Comparison of ENCODE assay signal across 8 cellular contexts in genomic region chr1:193211539-193211938, GRCh38. TPM values are rescaled to one million over a fixed set of nuclear protein-coding genes. Genes with fewer than 3 reads are reported as not detected.
DNase-seq lines count a peak whose midpoint lies in the region; ATAC-seq, FAIRE-seq and TF ChIP-seq lines count a peak whose summit lies in the region.

No MANE protein-coding gene starts in this region.

- H3K4me3 ChIP-seq in transverse colon = no peak overlapping the region

- TF ChIP-seq EP300 in transverse colon (IDR thresholded peaks at IDR 0.05; ENCODE audit: low read depth) = no peak

- intact Hi-C loops in transverse colon (cut with DNase I; ENCODE audit: low total_unique reads) = no loop called here

- FAIRE-seq in RCC 7860 (lab: Jason Lieb, UNC) = peak; percentile 61

- 44 to 58% methylated on average over 1 of the region's 1 CpG for WGBS in transverse colon (ENCODE audit: low coverage in 1 of 2), 2 donors

- peak; percentile 71 for ATAC-seq in GM18519 (IDR thresholded peaks at IDR 0.05; ENCODE audit: low FRiP score, unreplicated experiment)
- peak; percentile 73 for ATAC-seq in HG02759 (IDR thresholded peaks at IDR 0.05; ENCODE audit: unreplicated experiment)
- ATAC-seq in naive thymus-derived CD8-positive, alpha-beta T cell = no peak

- H3K4me3 Mint-ChIP-seq in mesothelial cell of epicardium = no peak overlapping the region
- H3K4me3 Mint-ChIP-seq in naive thymus-derived CD8-positive, alpha-beta T cell = no peak overlapping the region

- peaks cover 56% of the 10 kb centered on the region for H3K9me3 Mint-ChIP-seq in mesothelial cell of epicardium
- peaks cover under 1 to 21% (median 4%) of the 10 kb centered on the region in 9 donors for H3K9me3 Mint-ChIP-seq in naive thymus-derived CD8-positive, alpha-beta T cell

- peaks cover 79% of the 10 kb centered on the region for H3K36me3 Mint-ChIP-seq in mesothelial cell of epicardium
- H3K36me3 Mint-ChIP-seq in naive thymus-derived CD8-positive, alpha-beta T cell = peaks cover 40 to 87% (median 79%) of the 10 kb centered on the region in 3 donors

- POLR2A ChIA-PET in naive thymus-derived CD8-positive, alpha-beta T cell (lab: Charles Lee) = no interaction called here

- peaks cover 0 to 7% (median 0%) of the 10 kb centered on the region in 4 donors for H3K4me1 ChIP-seq in transverse colon

- no peak overlapping the region for H3K27ac ChIP-seq in transverse colon

- in situ Hi-C loops in transverse colon (cut with MboI; ENCODE audit: low pct_ligation_motif_present in 1 of 4, low pct_unique_long_range_greater_than_20kb in 1 of 4, low sequenced_read_pairs in 3 of 4) = no loop called here

- TF ChIP-seq CTCF in mesothelial cell of epicardium (IDR thresholded peaks at IDR 0.05; ENCODE audit: unreplicated experiment) (no peak), transverse colon (IDR thresholded peaks at IDR 0.05) (no peak)

- H3K4me1 Mint-ChIP-seq in mesothelial cell of epicardium = no peaks in the 10 kb centered on the region
- H3K4me1 Mint-ChIP-seq in naive thymus-derived CD8-positive, alpha-beta T cell = peaks cover 14 to 29% (median 26%) of the 10 kb centered on the region in 4 donors

- peaks cover 3 to 8% of the 10 kb centered on the region in 2 donors for H3K9me3 ChIP-seq in transverse colon

- peak; percentile 62 for DNase-seq in RCC 7860 (ENCODE audit: low spot score)
- no peak for DNase-seq in mesothelial cell of epicardium (ENCODE audit: low spot score in 2 of 2, unreplicated experiment in 2 of 2)
- no peak for DNase-seq in effector CD4-positive, alpha-beta T cell
- DNase-seq in naive thymus-derived CD8-positive, alpha-beta T cell = no peak
- no peak for DNase-seq in transverse colon
- DNase-seq in stimulated activated CD4-positive, alpha-beta T cell treated with anti-CD3 and anti-CD28 coated beads, Interleukin-2, amount 100 ng/mL, for 48 hours = no peak

- peaks cover 0 to 21% (median 0%) of the 10 kb centered on the region in 4 donors for H3K36me3 ChIP-seq in transverse colon

- TF ChIP-seq POLR2A in transverse colon (IDR thresholded peaks at IDR 0.05) = no peak

- H3K27me3 ChIP-seq in transverse colon = no peaks in the 10 kb centered on the region

- peak overlapping the region; percentile 63 for H3K27ac Mint-ChIP-seq in mesothelial cell of epicardium
- no peak overlapping the region for H3K27ac Mint-ChIP-seq in naive thymus-derived CD8-positive, alpha-beta T cell

- no peaks in the 10 kb centered on the region for H3K27me3 Mint-ChIP-seq in mesothelial cell of epicardium (ENCODE audit: low read depth)
- no peaks in the 10 kb centered on the region for H3K27me3 Mint-ChIP-seq in naive thymus-derived CD8-positive, alpha-beta T cell

RNA-seq across cellular contexts. Expression of gene B3GALT2, which starts 25.1 kb away (rescaled TPM):
- total RNA-seq in mesothelial cell of epicardium (5.4 to 5.8 TPM (median 5.7 TPM) in 3 replicates), transverse colon (under 1 TPM in 3 of 4 donors, not detected in 1; 0.20 to 0.82 (median 0.64) TPM)
- total RNA-seq in naive thymus-derived CD8-positive, alpha-beta T cell = under 1 TPM; 0.62 to 0.93 TPM
- polyA plus RNA-seq in naive thymus-derived CD8-positive, alpha-beta T cell = under 1 TPM in 1 of 3 donors, not detected in 2; 0.07 TPM

Comparison
In these comparisons a context has a peak if more than half of its experiments do, and no peak if none do; other contexts are left out.
1. ATAC-seq: peak in GM18519 (single experiment) and HG02759 (single experiment); none in naive thymus-derived CD8-positive, alpha-beta T cell (0 of 2).